ENCODE assay signal across 8 cellular contexts in genomic region chr3:123447749-123448502, GRCh38. TPM values are rescaled to one million over a fixed set of nuclear protein-coding genes. Genes with fewer than 3 reads are reported as not detected.
DNase-seq lines count a peak whose midpoint lies in the region; ATAC-seq, FAIRE-seq and TF ChIP-seq lines count a peak whose summit lies in the region.

No MANE protein-coding gene starts in this region.

- peak in 1 of 5 experiments; percentile 17 for TF ChIP-seq CTCF in tibial nerve (IDR thresholded peaks at IDR 0.05)

- H3K4me1 ChIP-seq in duodenal mucosa (ENCODE audit: control insufficient read depth in 1 of 2, insufficient read depth in 2 of 2, low read length in 2 of 2): peaks cover 4 to 19% of the 10 kb centered on the region in 2 donors
- no peaks in the 10 kb centered on the region for H3K4me1 ChIP-seq in naive thymus-derived CD4-positive, alpha-beta T cell (ENCODE audit: control insufficient read depth in 2 of 2, insufficient read depth in 2 of 2, low read length in 2 of 2)
- peaks cover 0 to 36% (median 18%) of the 10 kb centered on the region in 4 donors for H3K4me1 ChIP-seq in tibial nerve

- DNase-seq in GM12892 (ENCODE audit: insufficient read length) (peak; percentile 41), tibial nerve (ENCODE audit: low spot score in 2 of 2) (no peak)
- peak; percentile 34 for DNase-seq in T-helper 2 cell treated with Interferon-gamma antibody and Interleukin-4, amounts not matched to agents 5 μg/mL and 100 μg/mL, for 36 hours (ENCODE audit: low spot score)
- DNase-seq in naive thymus-derived CD4-positive, alpha-beta T cell: peak in 7 of 9 donors; percentile 21 to 66 (median 33)

- H3K4me1 Mint-ChIP-seq in T-helper 2 cell treated with Interferon-gamma antibody and Interleukin-4, amounts not matched to agents 5 μg/mL and 100 μg/mL, for 36 hours (ENCODE audit: low read depth): no peaks in the 10 kb centered on the region
- peaks cover 0 to 17% (median 5%) of the 10 kb centered on the region in 7 donors for H3K4me1 Mint-ChIP-seq in naive thymus-derived CD4-positive, alpha-beta T cell

- peak overlapping the region; percentile 51 to 60 for H3K4me3 ChIP-seq in duodenal mucosa (ENCODE audit: low read depth in 1 of 2, low read length in 2 of 2)
- H3K4me3 ChIP-seq in naive thymus-derived CD4-positive, alpha-beta T cell (ENCODE audit: low read length): peak overlapping the region; percentile 46
- peak overlapping the region; percentile 52 to 80 (median 52) for H3K4me3 ChIP-seq in tibial nerve

- H3K9ac ChIP-seq in duodenal mucosa (ENCODE audit: low read depth in 1 of 2, low read length in 2 of 2): no peak overlapping the region

- POLR2A ChIA-PET in naive thymus-derived CD4-positive, alpha-beta T cell (lab: Charles Lee): no interaction called here

- CTCF ChIA-PET in naive thymus-derived CD4-positive, alpha-beta T cell (lab: Charles Lee): interaction anchor here (1.1 kb wide), 1 partner anchor 115 kb away, joined by 3 read pairs; no protein-coding TSS in a partner anchor

- H3K9me3 Mint-ChIP-seq in T-helper 2 cell treated with Interferon-gamma antibody and Interleukin-4, amounts not matched to agents 5 μg/mL and 100 μg/mL, for 36 hours: no peaks in the 10 kb centered on the region
- H3K9me3 Mint-ChIP-seq in naive thymus-derived CD4-positive, alpha-beta T cell: peaks cover 0 to 2% (median 0%) of the 10 kb centered on the region in 11 donors

- H3K27me3 Mint-ChIP-seq in T-helper 2 cell treated with Interferon-gamma antibody and Interleukin-4, amounts not matched to agents 5 μg/mL and 100 μg/mL, for 36 hours (ENCODE audit: low read depth): peaks cover 63% of the 10 kb centered on the region
- peaks cover 55 to 69% (median 59%) of the 10 kb centered on the region in 5 donors for H3K27me3 Mint-ChIP-seq in naive thymus-derived CD4-positive, alpha-beta T cell

- H3K27me3 ChIP-seq in duodenal mucosa (ENCODE audit: control insufficient read depth in 1 of 2, insufficient read depth in 2 of 2, low read length in 2 of 2) (peaks cover 19 to 33% of the 10 kb centered on the region in 2 donors), tibial nerve (peaks cover 0 to 47% of the 10 kb centered on the region in 2 donors)
- no peaks in the 10 kb centered on the region for H3K27me3 ChIP-seq in naive thymus-derived CD4-positive, alpha-beta T cell (ENCODE audit: control insufficient read depth in 2 of 2, insufficient read depth in 2 of 2, low read length in 2 of 2)

- no peak overlapping the region for H3K27ac Mint-ChIP-seq in T-helper 2 cell treated with Interferon-gamma antibody and Interleukin-4, amounts not matched to agents 5 μg/mL and 100 μg/mL, for 36 hours
- no peak overlapping the region for H3K27ac Mint-ChIP-seq in naive thymus-derived CD4-positive, alpha-beta T cell

- TF ChIP-seq EP300 in tibial nerve (IDR thresholded peaks at IDR 0.05): no peak

- H3K9me3 ChIP-seq in duodenal mucosa (ENCODE audit: control insufficient read depth in 1 of 2, low read length in 2 of 2) (no peaks in the 10 kb centered on the region), tibial nerve (no peaks in the 10 kb centered on the region)
- H3K9me3 ChIP-seq in naive thymus-derived CD4-positive, alpha-beta T cell (ENCODE audit: control insufficient read depth in 2 of 3, low read length in 3 of 3): no peaks in the 10 kb centered on the region

- WGBS in tibial nerve, 2 donors: 40 to 65% methylated on average over 16 to 17 of the region's 106 CpGs

- intact Hi-C loops in naive thymus-derived CD4-positive, alpha-beta T cell (cut with micrococcal nuclease): loop anchor here (1.0 to 2.0 kb wide), 3 partner anchors 41 to 111 kb away; no protein-coding TSS in a partner anchor

- TF ChIP-seq POLR2A in GM12892 (IDR thresholded peaks at IDR 0.05; ENCODE audit: low read depth, low read length) (no peak), tibial nerve (IDR thresholded peaks at IDR 0.05) (no peak)

- ATAC-seq in naive thymus-derived CD4-positive, alpha-beta T cell: peak; percentile 71
- ATAC-seq in HG02623 (IDR thresholded peaks at IDR 0.05; ENCODE audit: unreplicated experiment) (no peak), HG03342 (IDR thresholded peaks at IDR 0.05; ENCODE audit: unreplicated experiment) (no peak), GM18861 (IDR thresholded peaks at IDR 0.05; ENCODE audit: unreplicated experiment) (no peak)

- peaks cover 1% of the 10 kb centered on the region for H3K36me3 Mint-ChIP-seq in T-helper 2 cell treated with Interferon-gamma antibody and Interleukin-4, amounts not matched to agents 5 μg/mL and 100 μg/mL, for 36 hours (ENCODE audit: low read depth)
- peaks cover 0 to 4% (median 0%) of the 10 kb centered on the region in 5 donors for H3K36me3 Mint-ChIP-seq in naive thymus-derived CD4-positive, alpha-beta T cell

- H3K36me3 ChIP-seq in duodenal mucosa (ENCODE audit: control insufficient read depth in 1 of 2, insufficient read depth in 2 of 2, low read length in 2 of 2): no peaks in the 10 kb centered on the region
- H3K36me3 ChIP-seq in naive thymus-derived CD4-positive, alpha-beta T cell (ENCODE audit: control insufficient read depth in 2 of 3, insufficient read depth in 3 of 3, low read length in 3 of 3): no peaks in the 10 kb centered on the region
- no peaks in the 10 kb centered on the region for H3K36me3 ChIP-seq in tibial nerve

- H3K27ac ChIP-seq in duodenal mucosa (ENCODE audit: low read depth, low read length): no peak overlapping the region
- no peak overlapping the region for H3K27ac ChIP-seq in naive thymus-derived CD4-positive, alpha-beta T cell (ENCODE audit: low read depth, low read length)
- H3K27ac ChIP-seq in tibial nerve: peak overlapping the region in 1 of 4 donors; percentile 80

- no peak for FAIRE-seq in GM12892 (lab: Jason Lieb, UNC)

- H3K4me3 Mint-ChIP-seq in T-helper 2 cell treated with Interferon-gamma antibody and Interleukin-4, amounts not matched to agents 5 μg/mL and 100 μg/mL, for 36 hours: no peak overlapping the region
- peak overlapping the region in 5 of 10 donors; percentile 20 to 80 (median 78) for H3K4me3 Mint-ChIP-seq in naive thymus-derived CD4-positive, alpha-beta T cell

RNA-seq across cellular contexts. Expression of gene ADCY5, which starts 1.0 kb away (rescaled TPM):
- polyA plus RNA-seq in GM12892 (2012; ENCODE audit: missing spikeins): 0.02 TPM
- not detected for total RNA-seq in naive thymus-derived CD4-positive, alpha-beta T cell
- polyA plus RNA-seq in naive thymus-derived CD4-positive, alpha-beta T cell: under 1 TPM in 1 of 2 donors, not detected in 1; 0.07 TPM
- total RNA-seq in tibial nerve: 10 to 100 TPM; 13.3 to 27.4 (median 21.7) TPM

Comparison
In these comparisons a context has a peak if more than half of its experiments do, and no peak if none do; other contexts are left out.
1. DNase-seq: peak in GM12892 (single experiment), T-helper 2 cell treated with Interferon-gamma antibody and Interleukin-4, amounts not matched to agents 5 μg/mL and 100 μg/mL, for 36 hours (single experiment) and naive thymus-derived CD4-positive, alpha-beta T cell (7 of 9); none in tibial nerve (0 of 2).
2. RNA of gene ADCY5, which starts 1.0 kb away (total RNA-seq): 13.3 to 27.4 TPM in tibial nerve; not detected in naive thymus-derived CD4-positive, alpha-beta T cell; every median in the first group is over 10 times any median in the second.
3. Peak in every context shown above with its lines, with median percentiles within 50 percentile points of each other: H3K4me3 ChIP-seq.